8 cellular contexts compared by ENCODE assay signal in the genomic region with DNA sequence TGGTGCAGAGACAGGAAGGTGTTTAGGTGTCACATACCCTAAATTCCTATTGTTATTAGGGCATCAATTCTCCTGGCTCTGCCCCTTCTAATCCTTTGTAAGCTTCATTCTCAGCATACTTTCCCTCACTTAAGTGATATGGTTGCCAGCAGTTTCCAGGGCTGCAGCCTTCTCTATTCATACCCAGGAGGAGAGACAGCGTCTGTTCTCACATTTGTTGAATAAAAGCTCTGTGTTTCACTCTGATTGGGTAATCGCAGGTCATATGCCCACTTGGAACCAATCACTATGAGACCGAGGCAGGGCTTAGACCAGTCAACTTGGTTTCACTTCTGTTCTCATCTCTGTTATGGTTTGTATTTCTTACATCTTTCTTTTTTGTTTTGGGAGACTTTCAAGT.
DNase-seq lines count a peak whose midpoint lies in the region; ATAC-seq, FAIRE-seq and TF ChIP-seq lines count a peak whose summit lies in the region.

No MANE protein-coding gene starts in this region.

- intact Hi-C loops in activated CD4-positive, alpha-beta memory T cell treated with anti-CD3 and anti-CD28 coated beads for 36 hours (cut with micrococcal nuclease) = no loop called here
- intact Hi-C loops in Right ventricle myocardium superior (cut with DNase I) (no loop called here), pancreas (cut with DNase I) (no loop called here)

- H3K4me1 ChIP-seq in pancreas = peaks cover 0 to 5% (median 3%) of the 10 kb centered on the region in 3 donors

- H3K9me3 Mint-ChIP-seq in IgD-negative memory B cell = no peaks in the 10 kb centered on the region
- no peaks in the 10 kb centered on the region for H3K9me3 Mint-ChIP-seq in activated CD4-positive, alpha-beta memory T cell treated with anti-CD3 and anti-CD28 coated beads for 36 hours

- TF ChIP-seq CTCF in pancreas (IDR thresholded peaks at IDR 0.05) = no peak

- H3K9me3 ChIP-seq in pancreas = no peaks in the 10 kb centered on the region

- H3K27me3 Mint-ChIP-seq in IgD-negative memory B cell = peaks cover 2% of the 10 kb centered on the region
- H3K27me3 Mint-ChIP-seq in activated CD4-positive, alpha-beta memory T cell treated with anti-CD3 and anti-CD28 coated beads for 36 hours = no peaks in the 10 kb centered on the region

- H3K4me1 Mint-ChIP-seq in IgD-negative memory B cell = peaks cover 0 to 6% (median 0%) of the 10 kb centered on the region in 3 donors
- H3K4me1 Mint-ChIP-seq in activated CD4-positive, alpha-beta memory T cell treated with anti-CD3 and anti-CD28 coated beads for 36 hours (ENCODE audit: low read depth) = no peaks in the 10 kb centered on the region

- H3K27ac Mint-ChIP-seq in IgD-negative memory B cell = peak overlapping the region in 2 of 3 donors; percentile 67 to 88
- no peak overlapping the region for H3K27ac Mint-ChIP-seq in activated CD4-positive, alpha-beta memory T cell treated with anti-CD3 and anti-CD28 coated beads for 36 hours

- 5 to 8% methylated on average over 3 of the region's 3 CpGs for WGBS in pancreas, 2 donors

- peaks cover 2% of the 10 kb centered on the region for H3K36me3 Mint-ChIP-seq in IgD-negative memory B cell
- peaks cover 3% of the 10 kb centered on the region for H3K36me3 Mint-ChIP-seq in activated CD4-positive, alpha-beta memory T cell treated with anti-CD3 and anti-CD28 coated beads for 36 hours

- POLR2A ChIA-PET in activated CD4-positive, alpha-beta memory T cell treated with anti-CD3 and anti-CD28 coated beads for 36 hours (lab: Charles Lee) = no interaction called here

- H3K27me3 ChIP-seq in pancreas = no peaks in the 10 kb centered on the region

- H3K27ac ChIP-seq in pancreas = peak overlapping the region in 2 of 4 donors; percentile 1 to 15

- ATAC-seq in GM21423 (IDR thresholded peaks at IDR 0.05; ENCODE audit: unreplicated experiment) (peak; percentile 79), Right ventricle myocardium superior (ENCODE audit: poor library complexity) (peak; percentile 100), pancreas (peak; percentile 100)

- CTCF ChIA-PET in activated CD4-positive, alpha-beta memory T cell treated with anti-CD3 and anti-CD28 coated beads for 36 hours (lab: Charles Lee) = no interaction called here

- H3K4me3 Mint-ChIP-seq in IgD-negative memory B cell = peak overlapping the region; percentile 25 to 79 (median 70)
- H3K4me3 Mint-ChIP-seq in activated CD4-positive, alpha-beta memory T cell treated with anti-CD3 and anti-CD28 coated beads for 36 hours = no peak overlapping the region

- DNase-seq in EL (peak; percentile 81), Right ventricle myocardium superior (peak; percentile 41), pancreas (peak in 4 of 6 donors; percentile 36 to 74 (median 73)), T-helper 9 cell (no peak), NCI-H1105 (lab: John Stamatoyannopoulos, UW) (no peak)
- peak; percentile 19 for DNase-seq in activated CD4-positive, alpha-beta memory T cell treated with anti-CD3 and anti-CD28 coated beads for 36 hours

- FAIRE-seq in pancreas (lab: Jason Lieb, UNC) = peak; percentile 93

- peak overlapping the region; percentile 1 to 51 (median 37) for H3K4me3 ChIP-seq in pancreas

- no peaks in the 10 kb centered on the region for H3K36me3 ChIP-seq in pancreas

Comparison
In these comparisons a context has a peak if more than half of its experiments do, and no peak if none do; other contexts are left out.
1. DNase-seq: peak in EL (single experiment), activated CD4-positive, alpha-beta memory T cell treated with anti-CD3 and anti-CD28 coated beads for 36 hours (single experiment), Right ventricle myocardium superior (single experiment) and pancreas (4 of 6); none in T-helper 9 cell (single experiment) and NCI-H1105 (single experiment).
2. Peak in every context shown above with its lines, with median percentiles within 50 percentile points of each other: ATAC-seq.